In genomic region chr5:103901885-103902284, GRCh38 we compare ENCODE assay signal across 17 cellular contexts.
DNase-seq lines count a peak whose midpoint lies in the region; ATAC-seq and TF ChIP-seq lines count a peak whose summit lies in the region.
"Had no signal": no experiment of that assay in that cellular context is flagged by ENCODE, and none has a peak within 500 bp of the region (broad histone marks: within the 10 kb centered on the region; RNA-seq: fewer than 3 reads in every experiment).

No MANE protein-coding gene starts in this region.

- TF ChIP-seq CTCF in mammary epithelial cell (conservative IDR thresholded peaks at IDR 0.05 in 1 of 2, IDR thresholded peaks at IDR 0.05 in 1 of 2; ENCODE audit: extremely low read depth in 1 of 2, insufficient read depth in 1 of 2, low read depth in 1 of 2, low read length in 2 of 2): no peak
- TF ChIP-seq CTCF in breast epithelium (IDR thresholded peaks at IDR 0.05): no peak
- no peak for TF ChIP-seq CTCF in neural progenitor cell (IDR thresholded peaks at IDR 0.05)
- no peak for TF ChIP-seq CTCF in PC-3 (conservative IDR thresholded peaks at IDR 0.05; ENCODE audit: low read depth, low read length)
- no peak for TF ChIP-seq CTCF in tibial artery (IDR thresholded peaks at IDR 0.05)

- in situ Hi-C loops in mammary epithelial cell (cut with MboI; ENCODE audit: low sequenced_read_pairs in 2 of 2): no loop called here

- intact Hi-C loops in mammary epithelial cell (cut with micrococcal nuclease): no loop called here
- intact Hi-C loops in breast epithelium (cut with DNase I; ENCODE audit: low total_unique reads): no loop called here
- intact Hi-C loops in PC-3 (cut with micrococcal nuclease): no loop called here
- intact Hi-C loops in tibial artery (cut with DNase I; ENCODE audit: low total_unique reads): no loop called here

- WGBS in mammary epithelial cell (ENCODE audit: low coverage, missing lambda C conversion rate): 23% methylated on average over 1 of the region's 1 CpG

- H3K79me2 ChIP-seq in mammary epithelial cell (ENCODE audit: insufficient read depth, low read length) (no peaks in the 10 kb centered on the region), neural progenitor cell (ENCODE audit: low read depth) (no peaks in the 10 kb centered on the region), PC-3 (ENCODE audit: low read length) (no peaks in the 10 kb centered on the region)

- H3K4me2 ChIP-seq in mammary epithelial cell (ENCODE audit: insufficient read depth, low read depth, low read length) (no peak overlapping the region), neural progenitor cell (no peak overlapping the region), PC-3 (ENCODE audit: low read length) (no peak overlapping the region)
- H3K4me2 ChIP-seq: BLaER1 treated with 17β-estradiol and CSF1 and Interleukin-3, amounts not matched to agents 10 nM and 100 nM had no signal

- no peak overlapping the region for H3K27ac Mint-ChIP-seq in neural progenitor cell
- H3K27ac Mint-ChIP-seq: B cell; CD8-positive, alpha-beta T cell had no signal

- DNase-seq in mammary epithelial cell (peak; percentile 67), breast epithelium (ENCODE audit: low spot score in 2 of 2) (no peak), HS-5 (ENCODE audit: low read depth) (peak; percentile 20), neural progenitor cell (ENCODE audit: low spot score) (no peak), PC-3 (no peak), tibial artery (no peak), DMS153 (lab: John Stamatoyannopoulos, UW) (no peak)
- DNase-seq: 8988T; Calu3; CD8-positive, alpha-beta T cell; DMS53; DND-41; GM23248 had no signal

- CTCF ChIA-PET in mammary epithelial cell (lab: Charles Lee; ENCODE audit: low non-redundant PET): no interaction called here
- CTCF ChIA-PET in PC-3 (lab: Charles Lee): no interaction called here

- H3K9ac ChIP-seq in mammary epithelial cell (ENCODE audit: insufficient read depth, low read length) (no peak overlapping the region), neural progenitor cell (no peak overlapping the region), PC-3 (ENCODE audit: low read length) (no peak overlapping the region)
- H3K9ac ChIP-seq: BLaER1 treated with 17β-estradiol and CSF1 and Interleukin-3, amounts not matched to agents 10 nM and 100 nM; GM23248 had no signal

- H3K27me3 ChIP-seq in mammary epithelial cell (ENCODE audit: insufficient read depth, low read length) (no peaks in the 10 kb centered on the region), breast epithelium (no peaks in the 10 kb centered on the region), neural progenitor cell (no peaks in the 10 kb centered on the region), PC-3 (ENCODE audit: low read length) (no peaks in the 10 kb centered on the region), tibial artery (no peaks in the 10 kb centered on the region)
- H3K27me3 ChIP-seq: BLaER1 treated with 17β-estradiol and CSF1 and Interleukin-3, amounts not matched to agents 10 nM and 100 nM had no signal

- no peaks in the 10 kb centered on the region for H3K36me3 ChIP-seq in mammary epithelial cell (ENCODE audit: insufficient read depth, low read length)
- H3K36me3 ChIP-seq in breast epithelium: no peaks in the 10 kb centered on the region
- no peaks in the 10 kb centered on the region for H3K36me3 ChIP-seq in neural progenitor cell
- H3K36me3 ChIP-seq in PC-3 (ENCODE audit: low read depth, low read length): no peaks in the 10 kb centered on the region
- no peaks in the 10 kb centered on the region for H3K36me3 ChIP-seq in tibial artery
- H3K36me3 ChIP-seq: BLaER1 treated with 17β-estradiol and CSF1 and Interleukin-3, amounts not matched to agents 10 nM and 100 nM; HAP-1 had no signal

- peaks cover 4% of the 10 kb centered on the region; the same call in 1 of the 2 replicates for H3K9me2 ChIP-seq in PC-3 (replicated peaks; ENCODE audit: low read length)

- H3K27me3 Mint-ChIP-seq in neural progenitor cell (ENCODE audit: insufficient read depth, low read depth): no peaks in the 10 kb centered on the region
- H3K27me3 Mint-ChIP-seq: B cell had no signal

- no peak overlapping the region for H2AFZ ChIP-seq in mammary epithelial cell (ENCODE audit: low read depth, low read length)
- H2AFZ ChIP-seq in neural progenitor cell (replicated peaks): peak overlapping the region; percentile 64
- no peak overlapping the region for H2AFZ ChIP-seq in PC-3 (ENCODE audit: low read length)
- H2AFZ ChIP-seq: GM23248 had no signal

- H3K4me1 Mint-ChIP-seq in neural progenitor cell: no peaks in the 10 kb centered on the region
- H3K4me1 Mint-ChIP-seq: B cell had no signal

- POLR2A ChIA-PET in PC-3 (lab: Charles Lee; ENCODE audit: unreplicated experiment): no interaction called here

- H3K9me3 Mint-ChIP-seq in neural progenitor cell: peaks cover 20% of the 10 kb centered on the region

- H3K9me3 ChIP-seq in mammary epithelial cell (replicated peaks; ENCODE audit: insufficient read depth, low read length): no peaks in the 10 kb centered on the region
- no peaks in the 10 kb centered on the region for H3K9me3 ChIP-seq in breast epithelium
- H3K9me3 ChIP-seq in neural progenitor cell (ENCODE audit: low read depth): no peaks in the 10 kb centered on the region
- no peaks in the 10 kb centered on the region for H3K9me3 ChIP-seq in PC-3 (ENCODE audit: low read length)
- no peaks in the 10 kb centered on the region for H3K9me3 ChIP-seq in tibial artery
- H3K9me3 ChIP-seq: HAP-1 had no signal

- no peak overlapping the region for H3K27ac ChIP-seq in mammary epithelial cell (ENCODE audit: insufficient read depth, low read depth, low read length)
- H3K27ac ChIP-seq in breast epithelium: no peak overlapping the region
- no peak overlapping the region for H3K27ac ChIP-seq in neural progenitor cell
- no peak overlapping the region for H3K27ac ChIP-seq in PC-3 (ENCODE audit: low read length)
- H3K27ac ChIP-seq in tibial artery: no peak overlapping the region
- H3K27ac ChIP-seq: BLaER1 treated with 17β-estradiol and CSF1 and Interleukin-3, amounts not matched to agents 10 nM and 100 nM; GM23248 had no signal

- no peaks in the 10 kb centered on the region for H3K36me3 Mint-ChIP-seq in neural progenitor cell
- H3K36me3 Mint-ChIP-seq: CD8-positive, alpha-beta T cell had no signal

- no peak overlapping the region for H3K4me3 ChIP-seq in mammary epithelial cell (replicated peaks in 1 of 3; ENCODE audit: insufficient read depth in 1 of 3, low read depth in 2 of 3, low read length in 3 of 3)
- no peak overlapping the region for H3K4me3 ChIP-seq in breast epithelium
- H3K4me3 ChIP-seq in neural progenitor cell: no peak overlapping the region
- H3K4me3 ChIP-seq in PC-3 (ENCODE audit: low read length): no peak overlapping the region
- H3K4me3 ChIP-seq in tibial artery: no peak overlapping the region
- H3K4me3 ChIP-seq: BLaER1 treated with 17β-estradiol and CSF1 and Interleukin-3, amounts not matched to agents 10 nM and 100 nM; GM12878; GM23248; HAP-1 had no signal

- TF ChIP-seq POLR2A in breast epithelium (IDR thresholded peaks at IDR 0.05): no peak

- H3K4me1 ChIP-seq in mammary epithelial cell (ENCODE audit: insufficient read depth, low read length) (no peaks in the 10 kb centered on the region), breast epithelium (no peaks in the 10 kb centered on the region), neural progenitor cell (no peaks in the 10 kb centered on the region), PC-3 (ENCODE audit: insufficient read depth, low read length) (no peaks in the 10 kb centered on the region), tibial artery (no peaks in the 10 kb centered on the region)
- H3K4me1 ChIP-seq: BLaER1 treated with 17β-estradiol and CSF1 and Interleukin-3, amounts not matched to agents 10 nM and 100 nM had no signal

- ATAC-seq in PC-3: no peak
- ATAC-seq: CD8-positive, alpha-beta T cell had no signal

- H4K20me1 ChIP-seq in mammary epithelial cell (ENCODE audit: insufficient read depth, low read length) (no peaks in the 10 kb centered on the region), neural progenitor cell (ENCODE audit: low read depth) (no peaks in the 10 kb centered on the region), PC-3 (ENCODE audit: low read length) (no peaks in the 10 kb centered on the region)
- H4K20me1 ChIP-seq: BLaER1 treated with 17β-estradiol and CSF1 and Interleukin-3, amounts not matched to agents 10 nM and 100 nM had no signal

- dilution Hi-C loops in mammary epithelial cell (cut with HindIII; ENCODE audit: low sequenced_read_pairs): no loop called here

- BruUV-seq in mammary epithelial cell (replicated peaks; lab: Mats Ljungman, UMichigan): no TSS peak
- BruUV-seq in PC-3 (replicated peaks; lab: Mats Ljungman, UMichigan): no TSS peak

- no peaks in the 10 kb centered on the region for H3F3A ChIP-seq in neural progenitor cell (ENCODE audit: low read depth)
- no peaks in the 10 kb centered on the region for H3F3A ChIP-seq in PC-3 (ENCODE audit: low read length, unreplicated experiment)

- no peak overlapping the region for H3K4me3 Mint-ChIP-seq in neural progenitor cell
- H3K4me3 Mint-ChIP-seq: B cell; CD8-positive, alpha-beta T cell had no signal

Comparison
In these comparisons a context has a peak if more than half of its experiments do, and no peak if none do; other contexts are left out.
1. DNase-seq: peak in mammary epithelial cell (single experiment) and HS-5 (single experiment); none in breast epithelium (0 of 2), neural progenitor cell (single experiment), PC-3 (single experiment), tibial artery (0 of 2) and DMS153 (single experiment).